26 cellular contexts compared by ENCODE assay signal in genomic region chr7:156236936-156237599, GRCh38.
"Had no signal": no experiment of that assay in that cellular context is flagged by ENCODE, and none has a peak within 500 bp of the region (broad histone marks: within the 10 kb centered on the region; RNA-seq: fewer than 3 reads in every experiment).

No MANE protein-coding gene starts in this region.

- H3K27me3 Mint-ChIP-seq: activated naive CD4-positive, alpha-beta T cell treated with anti-CD3 and anti-CD28 coated beads, Interleukin-2, amount 50 U/mL, for 24 hours; activated T-cell treated with anti-CD3 and anti-CD28 coated beads, Interleukin-2, amount 50 U/mL, for 24 hours; IgD-negative memory B cell had no signal

- H3K4me3 Mint-ChIP-seq: activated CD4-positive, alpha-beta T cell treated with anti-CD3 and anti-CD28 coated beads, Interleukin-2, amount 10 ng/mL, durations not matched to agents 7 days and 5 days; activated CD8-positive, alpha-beta T cell treated with anti-CD3 and anti-CD28 coated beads for 36 hours; activated naive CD4-positive, alpha-beta T cell treated with anti-CD3 and anti-CD28 coated beads, Interleukin-2, amount 50 U/mL, for 24 hours; activated T-cell treated with anti-CD3 and anti-CD28 coated beads, Interleukin-2, amount 50 U/mL, for 24 hours; activated T-helper 1 cell treated with anti-CD3 and anti-CD28 coated beads, Interleukin-12 subunit alpha, Interleukin-12 subunit beta, Interleukin-2, Interleukin-4 antibody, amounts not matched to agents 30 ng/mL and 10 ng/mL and 1 ng/mL, durations not matched to agents 14 hours and 24 hours and 36 hours; IgD-negative memory B cell had no signal

- H3K4me1 Mint-ChIP-seq: activated CD4-positive, alpha-beta T cell treated with anti-CD3 and anti-CD28 coated beads, Interleukin-2, amount 10 ng/mL, durations not matched to agents 7 days and 5 days; activated naive CD4-positive, alpha-beta T cell treated with anti-CD3 and anti-CD28 coated beads, Interleukin-2, amount 50 U/mL, for 24 hours had no signal

- DNase-seq: activated CD4-positive, alpha-beta T cell treated with anti-CD3 and anti-CD28 coated beads, Interleukin-2, amount 10 ng/mL, durations not matched to agents 7 days and 5 days; activated CD4-positive, CD25-positive, alpha-beta regulatory T cell; activated CD8-positive, alpha-beta T cell treated with anti-CD3 and anti-CD28 coated beads for 36 hours; activated effector memory CD4-positive, alpha-beta T cell treated with Interleukin-2 at 50 U/mL for 16 hours; activated naive CD4-positive, alpha-beta T cell; activated T-cell treated with anti-CD3 and anti-CD28 coated beads, Interleukin-2, amount 50 U/mL, for 24 hours; anterior cingulate cortex; KG1; NCI-H1048; NCI-H146; NCI-H187 treated with DMSO at 0.1 percent for 48 hours; NCI-H2081 treated with DMSO at 0.1 percent for 48 hours; NCI-H2171 treated with DMSO at 0.1 percent for 48 hours; NCI-H345; NCI-H510A; NCI-H526 treated with DMSO at 0.1 percent for 48 hours; NK-92 treated with Interleukin-12 subunit alpha and Interleukin-12 subunit beta, amount 100 ng/mL, for 24 hours; OCI-M1; RPMI8226; T-helper 1 cell had no signal

- ATAC-seq: activated CD8-positive, alpha-beta T cell treated with anti-CD3 and anti-CD28 coated beads for 36 hours; Panc1 had no signal

- H3K27ac Mint-ChIP-seq: activated CD4-positive, alpha-beta T cell treated with anti-CD3 and anti-CD28 coated beads, Interleukin-2, amount 10 ng/mL, durations not matched to agents 7 days and 5 days; activated CD8-positive, alpha-beta T cell treated with anti-CD3 and anti-CD28 coated beads for 36 hours; activated naive CD4-positive, alpha-beta T cell treated with anti-CD3 and anti-CD28 coated beads, Interleukin-2, amount 50 U/mL, for 24 hours; activated T-cell treated with anti-CD3 and anti-CD28 coated beads, Interleukin-2, amount 50 U/mL, for 24 hours; activated T-helper 1 cell treated with anti-CD3 and anti-CD28 coated beads, Interleukin-12 subunit alpha, Interleukin-12 subunit beta, Interleukin-2, Interleukin-4 antibody, amounts not matched to agents 30 ng/mL and 10 ng/mL and 1 ng/mL, durations not matched to agents 14 hours and 24 hours and 36 hours; IgD-negative memory B cell had no signal

- H3K36me3 Mint-ChIP-seq: activated naive CD4-positive, alpha-beta T cell treated with anti-CD3 and anti-CD28 coated beads, Interleukin-2, amount 50 U/mL, for 24 hours; IgD-negative memory B cell had no signal

- H3K9me3 Mint-ChIP-seq: activated CD8-positive, alpha-beta T cell treated with anti-CD3 and anti-CD28 coated beads for 36 hours; activated naive CD4-positive, alpha-beta T cell treated with anti-CD3 and anti-CD28 coated beads, Interleukin-2, amount 50 U/mL, for 24 hours; activated T-cell treated with anti-CD3 and anti-CD28 coated beads, Interleukin-2, amount 50 U/mL, for 24 hours; activated T-helper 1 cell treated with anti-CD3 and anti-CD28 coated beads, Interleukin-12 subunit alpha, Interleukin-12 subunit beta, Interleukin-2, Interleukin-4 antibody, amounts not matched to agents 30 ng/mL and 10 ng/mL and 1 ng/mL, durations not matched to agents 14 hours and 24 hours and 36 hours had no signal

- H3K27ac ChIP-seq: SK-N-MC, VCaP had no signal

- H3K4me3 ChIP-seq: SK-N-MC had no signal
